27 cellular contexts compared by ENCODE assay signal in genomic region chr9:133394687-133395271, GRCh38. TPM values are rescaled to one million over a fixed set of nuclear protein-coding genes. Genes with fewer than 3 reads are reported as not detected.
"Had no signal": no experiment of that assay in that cellular context is flagged by ENCODE, and none has a peak within 500 bp of the region (broad histone marks: within the 10 kb centered on the region; RNA-seq: fewer than 3 reads in every experiment).

No MANE protein-coding gene starts in this region.

- H3K27ac Mint-ChIP-seq: activated CD4-positive, alpha-beta memory T cell treated with anti-CD3 and anti-CD28 coated beads, Interleukin-2, amount 10 ng/mL, durations not matched to agents 7 days and 5 days; activated CD4-positive, alpha-beta T cell treated with anti-CD3 and anti-CD28 coated beads, Interleukin-2, amount 10 ng/mL, durations not matched to agents 24 days and 14 days; activated naive CD4-positive, alpha-beta T cell treated with anti-CD3 and anti-CD28 coated beads, Interleukin-2, amount 50 U/mL, for 24 hours; activated T-helper 1 cell treated with anti-CD3 and anti-CD28 coated beads, Interleukin-12 subunit alpha, Interleukin-12 subunit beta, Interleukin-2, Interleukin-4 antibody, amounts not matched to agents 30 ng/mL and 10 ng/mL and 1 ng/mL, durations not matched to agents 14 hours and 24 hours and 36 hours; dendritic cell treated with granulocyte-macrophage colony-stimulating factor and Interleukin-4, amounts not matched to agents 40 ng/mL and 50 ng/mL, for 4 days; mesothelial cell of epicardium; natural killer cell treated with Interleukin-12 subunit alpha and Interleukin-12 subunit beta and Interleukin-15 and Interleukin-18, amount 100 ng/mL, for 72 hours; T-helper 1 cell treated with Interleukin-12 subunit alpha and Interleukin-12 subunit beta and Interleukin-4 antibody, amounts not matched to agents 30 μg/mL and 1 μg/mL, for 36 hours; type B pancreatic cell had no signal

- FAIRE-seq: endometrium, pancreas had no signal

- H3K9me3 ChIP-seq: body of pancreas, neutrophil, pancreas, thoracic aorta, vagina had no signal

- H3K36me3 ChIP-seq: neutrophil, pancreas, thoracic aorta, vagina had no signal

- H3K27ac ChIP-seq: body of pancreas, neutrophil, pancreas, thoracic aorta, vagina had no signal

- H3K27me3 ChIP-seq: pancreas, vagina had no signal

- H3K4me1 ChIP-seq: body of pancreas, pancreas, vagina had no signal

- H3K4me3 ChIP-seq: body of pancreas, pancreas, thoracic aorta, vagina had no signal

- H3K9me3 Mint-ChIP-seq: activated CD4-positive, alpha-beta memory T cell treated with anti-CD3 and anti-CD28 coated beads, Interleukin-2, amount 10 ng/mL, durations not matched to agents 7 days and 5 days; activated CD4-positive, alpha-beta T cell treated with anti-CD3 and anti-CD28 coated beads, Interleukin-2, amount 10 ng/mL, durations not matched to agents 24 days and 14 days; activated naive CD4-positive, alpha-beta T cell treated with anti-CD3 and anti-CD28 coated beads, Interleukin-2, amount 50 U/mL, for 24 hours; activated T-helper 1 cell treated with anti-CD3 and anti-CD28 coated beads, Interleukin-12 subunit alpha, Interleukin-12 subunit beta, Interleukin-2, Interleukin-4 antibody, amounts not matched to agents 30 ng/mL and 10 ng/mL and 1 ng/mL, durations not matched to agents 14 hours and 24 hours and 36 hours; dendritic cell treated with granulocyte-macrophage colony-stimulating factor and Interleukin-4, amounts not matched to agents 40 ng/mL and 50 ng/mL, for 4 days; mesothelial cell of epicardium; natural killer cell treated with Interleukin-12 subunit alpha and Interleukin-12 subunit beta and Interleukin-15 and Interleukin-18, amount 100 ng/mL, for 72 hours; T-helper 1 cell treated with Interleukin-12 subunit alpha and Interleukin-12 subunit beta and Interleukin-4 antibody, amounts not matched to agents 30 μg/mL and 1 μg/mL, for 36 hours; type B pancreatic cell had no signal

- ATAC-seq: activated CD4-positive, CD25-positive, alpha-beta regulatory T cell treated with anti-CD3 and anti-CD28 coated beads, Interleukin-2, amount 50 U/mL, for 24 hours; body of pancreas; left ventricle myocardium superior; right cardiac atrium had no signal

- H3K36me3 Mint-ChIP-seq: activated naive CD4-positive, alpha-beta T cell treated with anti-CD3 and anti-CD28 coated beads, Interleukin-2, amount 50 U/mL, for 24 hours; mesothelial cell of epicardium; natural killer cell treated with Interleukin-12 subunit alpha and Interleukin-12 subunit beta and Interleukin-15 and Interleukin-18, amount 100 ng/mL, for 72 hours; type B pancreatic cell had no signal

- H3K27me3 Mint-ChIP-seq: activated CD4-positive, alpha-beta T cell treated with anti-CD3 and anti-CD28 coated beads, Interleukin-2, amount 10 ng/mL, durations not matched to agents 24 days and 14 days had no signal

- H3K4me1 Mint-ChIP-seq: activated CD4-positive, alpha-beta memory T cell treated with anti-CD3 and anti-CD28 coated beads, Interleukin-2, amount 10 ng/mL, durations not matched to agents 7 days and 5 days; activated CD4-positive, alpha-beta T cell treated with anti-CD3 and anti-CD28 coated beads, Interleukin-2, amount 10 ng/mL, durations not matched to agents 24 days and 14 days; activated naive CD4-positive, alpha-beta T cell treated with anti-CD3 and anti-CD28 coated beads, Interleukin-2, amount 50 U/mL, for 24 hours; mesothelial cell of epicardium had no signal

- DNase-seq: activated CD4-positive, alpha-beta memory T cell treated with anti-CD3 and anti-CD28 coated beads, Interleukin-2, amount 10 ng/mL, durations not matched to agents 7 days and 5 days; activated CD4-positive, alpha-beta T cell treated with anti-CD3 and anti-CD28 coated beads, Interleukin-2, amount 10 ng/mL, durations not matched to agents 24 days and 14 days; activated gamma-delta T cell treated with Interleukin-2 at 50 U/mL for 16 hours; anterior cingulate cortex; body of pancreas; caudate nucleus; effector CD4-positive, alpha-beta T cell; erythroblast; foreskin fibroblast; left ventricle myocardium superior; mammary epithelial cell; right cardiac atrium; stimulated activated CD4-positive, alpha-beta T cell treated with anti-CD3 and anti-CD28 coated beads, Interleukin-4, amount 100 ng/mL, for 24 hours; stimulated activated naive CD4-positive, alpha-beta T cell treated with Interleukin-2 at 50 U/mL for 16 hours had no signal

- H3K4me3 Mint-ChIP-seq: activated CD4-positive, alpha-beta memory T cell treated with anti-CD3 and anti-CD28 coated beads, Interleukin-2, amount 10 ng/mL, durations not matched to agents 7 days and 5 days; activated CD4-positive, alpha-beta T cell treated with anti-CD3 and anti-CD28 coated beads, Interleukin-2, amount 10 ng/mL, durations not matched to agents 24 days and 14 days; activated naive CD4-positive, alpha-beta T cell treated with anti-CD3 and anti-CD28 coated beads, Interleukin-2, amount 50 U/mL, for 24 hours; activated T-helper 1 cell treated with anti-CD3 and anti-CD28 coated beads, Interleukin-12 subunit alpha, Interleukin-12 subunit beta, Interleukin-2, Interleukin-4 antibody, amounts not matched to agents 30 ng/mL and 10 ng/mL and 1 ng/mL, durations not matched to agents 14 hours and 24 hours and 36 hours; dendritic cell treated with granulocyte-macrophage colony-stimulating factor and Interleukin-4, amounts not matched to agents 40 ng/mL and 50 ng/mL, for 4 days; mesothelial cell of epicardium; natural killer cell treated with Interleukin-12 subunit alpha and Interleukin-12 subunit beta and Interleukin-15 and Interleukin-18, amount 100 ng/mL, for 72 hours; T-helper 1 cell treated with Interleukin-12 subunit alpha and Interleukin-12 subunit beta and Interleukin-4 antibody, amounts not matched to agents 30 μg/mL and 1 μg/mL, for 36 hours; type B pancreatic cell had no signal

RNA-seq across cellular contexts. Expression of gene STKLD1, which starts 18.6 kb away (rescaled TPM):
- total RNA-seq: body of pancreas, vagina had no signal
